Comparison of ENCODE assay signal across 2 cellular contexts in the genomic region with DNA sequence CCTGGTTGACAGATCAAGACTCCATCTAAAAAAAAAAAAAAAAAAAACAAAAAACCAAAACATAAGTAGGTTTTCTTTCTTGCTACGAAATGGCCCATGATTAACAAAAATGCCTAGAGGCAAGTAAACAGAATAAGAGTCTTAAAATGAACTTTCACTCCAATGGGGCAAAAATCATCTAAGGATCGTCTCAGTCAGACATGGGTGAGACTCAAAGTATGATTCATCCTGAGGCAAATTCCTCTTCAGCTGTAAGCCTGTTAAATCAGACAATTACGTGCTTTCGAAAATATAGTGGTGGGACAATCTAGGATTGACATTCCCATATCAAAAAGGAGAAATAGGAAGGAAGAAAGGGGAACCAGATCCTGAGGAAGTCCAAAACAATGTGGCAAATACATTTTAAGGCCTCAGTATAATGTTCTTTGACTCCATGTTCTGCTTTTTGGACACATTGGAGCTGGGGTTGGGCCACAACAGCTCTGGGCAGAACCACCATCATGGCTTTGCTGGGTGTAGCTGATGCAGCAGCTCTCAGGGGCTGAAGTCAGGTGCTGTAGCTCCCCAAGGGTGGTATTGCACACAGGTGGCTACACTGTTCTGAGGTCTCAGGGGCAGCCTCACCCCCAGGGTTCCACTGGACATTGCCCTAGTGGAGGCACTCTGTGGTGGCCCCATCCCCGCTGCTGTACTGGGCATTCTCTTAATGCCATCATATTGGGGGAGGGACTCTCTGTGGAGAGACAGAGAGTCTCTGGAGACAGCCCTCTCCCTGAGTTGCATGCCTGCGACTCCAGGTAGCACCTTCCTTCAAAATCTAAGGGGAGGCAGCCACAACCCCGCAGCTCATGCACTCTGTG.
TF ChIP-seq lines count a peak whose summit lies in the region.

No MANE protein-coding gene starts in this region.

TF ChIP-seq in SK-N-SH, 30 proteins besides CTCF, POLR2A, EP300 and RAD21 (continued from another document):
- TF ChIP-seq, protein P1, sequence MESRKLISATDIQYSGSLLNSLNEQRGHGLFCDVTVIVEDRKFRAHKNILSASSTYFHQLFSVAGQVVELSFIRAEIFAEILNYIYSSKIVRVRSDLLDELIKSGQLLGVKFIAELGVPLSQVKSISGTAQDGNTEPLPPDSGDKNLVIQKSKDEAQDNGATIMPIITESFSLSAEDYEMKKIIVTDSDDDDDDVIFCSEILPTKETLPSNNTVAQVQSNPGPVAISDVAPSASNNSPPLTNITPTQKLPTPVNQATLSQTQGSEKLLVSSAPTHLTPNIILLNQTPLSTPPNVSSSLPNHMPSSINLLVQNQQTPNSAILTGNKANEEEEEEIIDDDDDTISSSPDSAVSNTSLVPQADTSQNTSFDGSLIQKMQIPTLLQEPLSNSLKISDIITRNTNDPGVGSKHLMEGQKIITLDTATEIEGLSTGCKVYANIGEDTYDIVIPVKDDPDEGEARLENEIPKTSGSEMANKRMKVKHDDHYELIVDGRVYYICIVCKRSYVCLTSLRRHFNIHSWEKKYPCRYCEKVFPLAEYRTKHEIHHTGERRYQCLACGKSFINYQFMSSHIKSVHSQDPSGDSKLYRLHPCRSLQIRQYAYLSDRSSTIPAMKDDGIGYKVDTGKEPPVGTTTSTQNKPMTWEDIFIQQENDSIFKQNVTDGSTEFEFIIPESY (IDR thresholded peaks at IDR 0.05; ENCODE audit: borderline replicate concordance, low read depth): no peak

TF ChIP-seq in SK-N-SH treated with all-trans-retinoic acid at 6 μM for 48 hours, 23 proteins besides CTCF, POLR2A, EP300 and RAD21 (continued from another document):
- TF ChIP-seq, protein P2, sequence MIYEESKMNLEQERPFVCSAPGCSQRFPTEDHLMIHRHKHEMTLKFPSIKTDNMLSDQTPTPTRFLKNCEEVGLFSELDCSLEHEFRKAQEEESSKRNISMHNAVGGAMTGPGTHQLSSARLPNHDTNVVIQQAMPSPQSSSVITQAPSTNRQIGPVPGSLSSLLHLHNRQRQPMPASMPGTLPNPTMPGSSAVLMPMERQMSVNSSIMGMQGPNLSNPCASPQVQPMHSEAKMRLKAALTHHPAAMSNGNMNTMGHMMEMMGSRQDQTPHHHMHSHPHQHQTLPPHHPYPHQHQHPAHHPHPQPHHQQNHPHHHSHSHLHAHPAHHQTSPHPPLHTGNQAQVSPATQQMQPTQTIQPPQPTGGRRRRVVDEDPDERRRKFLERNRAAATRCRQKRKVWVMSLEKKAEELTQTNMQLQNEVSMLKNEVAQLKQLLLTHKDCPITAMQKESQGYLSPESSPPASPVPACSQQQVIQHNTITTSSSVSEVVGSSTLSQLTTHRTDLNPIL (CRISPR knock-in tag; IDR thresholded peaks at IDR 0.05; ENCODE audit: low read depth): no peak
- TF ChIP-seq, protein P3, sequence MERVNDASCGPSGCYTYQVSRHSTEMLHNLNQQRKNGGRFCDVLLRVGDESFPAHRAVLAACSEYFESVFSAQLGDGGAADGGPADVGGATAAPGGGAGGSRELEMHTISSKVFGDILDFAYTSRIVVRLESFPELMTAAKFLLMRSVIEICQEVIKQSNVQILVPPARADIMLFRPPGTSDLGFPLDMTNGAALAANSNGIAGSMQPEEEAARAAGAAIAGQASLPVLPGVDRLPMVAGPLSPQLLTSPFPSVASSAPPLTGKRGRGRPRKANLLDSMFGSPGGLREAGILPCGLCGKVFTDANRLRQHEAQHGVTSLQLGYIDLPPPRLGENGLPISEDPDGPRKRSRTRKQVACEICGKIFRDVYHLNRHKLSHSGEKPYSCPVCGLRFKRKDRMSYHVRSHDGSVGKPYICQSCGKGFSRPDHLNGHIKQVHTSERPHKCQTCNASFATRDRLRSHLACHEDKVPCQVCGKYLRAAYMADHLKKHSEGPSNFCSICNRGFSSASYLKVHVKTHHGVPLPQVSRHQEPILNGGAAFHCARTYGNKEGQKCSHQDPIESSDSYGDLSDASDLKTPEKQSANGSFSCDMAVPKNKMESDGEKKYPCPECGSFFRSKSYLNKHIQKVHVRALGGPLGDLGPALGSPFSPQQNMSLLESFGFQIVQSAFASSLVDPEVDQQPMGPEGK (CRISPR knock-in tag; IDR thresholded peaks at IDR 0.05; ENCODE audit: borderline replicate concordance): no peak
- TF ChIP-seq TCF4 (CRISPR knock-in tag; IDR thresholded peaks at IDR 0.05; ENCODE audit: borderline replicate concordance) (no peak), CSDC2 (CRISPR knock-in tag; IDR thresholded peaks at IDR 0.05) (no peak), ZFP30 (CRISPR knock-in tag; IDR thresholded peaks at IDR 0.05) (no peak), ZNF565 (CRISPR knock-in tag; conservative IDR thresholded peaks at IDR 0.05; ENCODE audit: low read depth) (no peak)
- TF ChIP-seq, protein P4, sequence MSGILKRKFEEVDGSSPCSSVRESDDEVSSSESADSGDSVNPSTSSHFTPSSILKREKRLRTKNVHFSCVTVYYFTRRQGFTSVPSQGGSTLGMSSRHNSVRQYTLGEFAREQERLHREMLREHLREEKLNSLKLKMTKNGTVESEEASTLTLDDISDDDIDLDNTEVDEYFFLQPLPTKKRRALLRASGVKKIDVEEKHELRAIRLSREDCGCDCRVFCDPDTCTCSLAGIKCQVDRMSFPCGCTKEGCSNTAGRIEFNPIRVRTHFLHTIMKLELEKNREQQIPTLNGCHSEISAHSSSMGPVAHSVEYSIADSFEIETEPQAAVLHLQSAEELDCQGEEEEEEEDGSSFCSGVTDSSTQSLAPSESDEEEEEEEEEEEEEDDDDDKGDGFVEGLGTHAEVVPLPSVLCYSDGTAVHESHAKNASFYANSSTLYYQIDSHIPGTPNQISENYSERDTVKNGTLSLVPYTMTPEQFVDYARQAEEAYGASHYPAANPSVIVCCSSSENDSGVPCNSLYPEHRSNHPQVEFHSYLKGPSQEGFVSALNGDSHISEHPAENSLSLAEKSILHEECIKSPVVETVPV (CRISPR knock-in tag; IDR thresholded peaks at IDR 0.05): no peak
